8 cellular contexts compared by ENCODE assay signal in the genomic region with DNA sequence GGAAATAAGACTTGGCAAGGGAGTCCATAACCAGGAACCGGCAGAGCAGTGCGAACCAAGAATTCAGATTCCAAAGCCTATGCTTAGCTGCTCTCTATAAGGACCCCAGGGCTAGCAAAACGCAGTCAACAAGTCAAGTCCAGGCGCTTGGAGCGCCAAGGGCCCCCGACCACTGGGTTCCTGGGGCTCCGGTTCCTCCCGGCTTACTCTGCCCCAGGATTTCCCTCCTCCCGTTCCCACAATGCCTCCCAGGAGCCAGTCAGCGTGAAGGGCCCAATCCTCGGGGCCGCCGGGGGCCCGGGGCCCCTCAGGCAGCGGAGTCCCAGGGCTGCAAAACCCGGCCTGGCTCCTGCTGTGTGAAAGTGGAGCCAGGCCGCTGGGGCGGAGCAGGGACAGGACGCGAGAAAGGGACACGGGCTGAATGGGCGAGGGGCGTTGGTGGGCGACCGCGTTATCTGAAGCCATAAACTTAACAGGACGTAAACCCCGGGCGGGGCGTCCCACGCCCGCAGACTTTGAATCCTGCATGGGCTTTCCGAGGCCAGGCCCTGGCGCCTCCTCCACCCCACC. TPM values are rescaled to one million over a fixed set of nuclear protein-coding genes. Genes with fewer than 3 reads are reported as not detected.
DNase-seq lines count a peak whose midpoint lies in the region; ATAC-seq lines count a peak whose summit lies in the region.

No MANE protein-coding gene starts in this region.

- peaks cover 4 to 9% of the 10 kb centered on the region in 2 donors for H3K4me1 Mint-ChIP-seq in effector memory CD8-positive, alpha-beta T cell (ENCODE audit: low read depth in 2 of 2)

- H3K27ac Mint-ChIP-seq in effector memory CD8-positive, alpha-beta T cell = peak overlapping the region; percentile 44 to 95

- H3K4me3 Mint-ChIP-seq in effector memory CD8-positive, alpha-beta T cell = peak overlapping the region; percentile 68 to 83

- DNase-seq in activated T-cell treated with anti-CD3 and anti-CD28 coated beads for 1 hour (ENCODE audit: low read depth) = peak; percentile 10
- no peak for DNase-seq in activated T-cell treated with anti-CD3 and anti-CD28 coated beads for 4 hours
- peak; percentile 48 for DNase-seq in NCI-H2029 treated with DMSO at 0.1 percent for 48 hours (lab: John Stamatoyannopoulos, UW)
- DNase-seq in activated CD4-positive, alpha-beta T cell treated with anti-CD3 and anti-CD28 coated beads, Interleukin-2, amount 50 U/mL, for 48 hours = peak; percentile 57 to 66
- peak; percentile 27 to 30 (median 27) for DNase-seq in effector memory CD8-positive, alpha-beta T cell
- peak; percentile 79 to 87 for DNase-seq in lung microvascular endothelial cell (ENCODE audit: low read depth in 2 of 2)
- DNase-seq in stimulated activated CD4-positive, alpha-beta T cell treated with anti-CD3 and anti-CD28 coated beads, TNF-alpha, amount 100 ng/mL, for 48 hours (ENCODE audit: low read depth in 3 of 3) = peak; percentile 27 to 47 (median 31)

- peaks cover 18 to 26% of the 10 kb centered on the region in 2 donors for H3K27me3 Mint-ChIP-seq in effector memory CD8-positive, alpha-beta T cell

- H3K9me3 Mint-ChIP-seq in effector memory CD8-positive, alpha-beta T cell = no peaks in the 10 kb centered on the region

- ATAC-seq in effector memory CD8-positive, alpha-beta T cell (replicated peaks) = peak; percentile 89
- no peak for ATAC-seq in GM19467 (IDR thresholded peaks at IDR 0.05; ENCODE audit: unreplicated experiment)

- peaks cover 2% of the 10 kb centered on the region for H3K36me3 Mint-ChIP-seq in effector memory CD8-positive, alpha-beta T cell (ENCODE audit: insufficient read depth)

RNA-seq across cellular contexts. Expression of gene KRT8, which starts 1.5 kb away (rescaled TPM):
- 11.3 and 12.6 TPM in 2 replicates for total RNA-seq in lung microvascular endothelial cell

RNA-seq across cellular contexts. Expression of gene KRT18, which starts 45.5 kb away (rescaled TPM):
- total RNA-seq in lung microvascular endothelial cell = 139 and 162 TPM in 2 replicates

RNA-seq across cellular contexts. Expression of gene KRT78, which starts 54.6 kb away (rescaled TPM):
- not detected in 2 replicates for total RNA-seq in lung microvascular endothelial cell
